ENCODE assay signal across 30 cellular contexts in the genomic region with DNA sequence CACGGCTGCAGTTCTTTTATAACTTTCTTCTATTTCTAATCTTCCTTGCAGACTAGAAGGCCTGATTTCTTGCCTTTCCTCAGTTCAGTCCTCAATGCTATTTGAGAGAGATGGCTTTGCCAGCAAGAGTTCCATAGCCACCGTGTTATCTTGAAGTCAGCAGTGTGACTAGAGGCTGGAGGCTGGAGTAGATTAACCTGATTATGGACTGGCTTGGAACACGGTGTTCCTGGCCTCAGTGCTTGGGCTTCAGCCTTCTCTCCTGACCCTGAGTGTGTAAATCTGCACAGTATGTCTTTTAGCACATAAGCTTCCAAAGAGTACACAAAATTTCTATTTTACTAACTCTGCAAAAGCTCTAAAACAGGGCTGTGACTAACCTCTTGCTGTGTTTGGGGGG.
"Had no signal": no experiment of that assay in that cellular context is flagged by ENCODE, and none has a peak within 500 bp of the region (broad histone marks: within the 10 kb centered on the region; RNA-seq: fewer than 3 reads in every experiment).

No MANE protein-coding gene starts in this region.

- H2AFZ ChIP-seq: neural progenitor cell had no signal

- DNase-seq: hypothalamus; immature natural killer cell; kidney; left colon; left lung; lower lobe of right lung; mammary epithelial cell; mesenchymal stem cell; naive B cell; natural killer cell; occipital lobe; right lobe of liver; stimulated activated CD4-positive, alpha-beta T cell treated with anti-CD3 and anti-CD28 coated beads, Interleukin-1b, Interleukin-23, amount 100 ng/mL, for 48 hours; stimulated activated CD4-positive, alpha-beta T cell treated with anti-CD3 and anti-CD28 coated beads, Interleukin-2, amount 100 ng/mL, for 48 hours; stimulated activated CD4-positive, alpha-beta T cell treated with anti-CD3 and anti-CD28 coated beads, Interleukin-4, amount 100 ng/mL, for 4 hours; stimulated activated CD8-positive, alpha-beta memory T cell treated with anti-CD3 and anti-CD28 coated beads, Interleukin-4, amount 100 ng/mL, for 48 hours; stimulated activated naive CD4-positive, alpha-beta T cell treated with Interleukin-2 at 50 U/mL for 16 hours; stimulated activated naive CD8-positive, alpha-beta T cell treated with anti-CD3 and anti-CD28 coated beads, Interleukin-15, amount 100 ng/mL, for 72 hours; uterus had no signal

- H3K27me3 Mint-ChIP-seq: stimulated activated memory B cell treated with anti-CD40 and anti-IgM and Interleukin-4, amounts not matched to agents 10 μg/mL and 1 μg/mL and 100 μg/mL, for 72 hours had no signal

- H3K4me3 Mint-ChIP-seq: immature natural killer cell; mesothelial cell of epicardium; naive B cell; natural killer cell; nephron progenitor cell; neural progenitor cell; stimulated activated memory B cell treated with anti-CD40 and anti-IgM and Interleukin-4, amounts not matched to agents 10 μg/mL and 1 μg/mL and 100 μg/mL, for 72 hours; stimulated activated naive CD8-positive, alpha-beta T cell treated with anti-CD3 and anti-CD28 coated beads, Interleukin-15, amount 100 ng/mL, for 72 hours; type B pancreatic cell had no signal

- H3K9me3 ChIP-seq: left lung, lower lobe of right lung, neutrophil, right atrium auricular region, right lobe of liver, suprapubic skin, tibial nerve, uterus had no signal

- H3K27ac Mint-ChIP-seq: immature natural killer cell; mesothelial cell of epicardium; naive B cell; natural killer cell; nephron progenitor cell; neural progenitor cell; progenitor cell of endocrine pancreas; stimulated activated memory B cell treated with anti-CD40 and anti-IgM and Interleukin-4, amounts not matched to agents 10 μg/mL and 1 μg/mL and 100 μg/mL, for 72 hours; stimulated activated naive CD8-positive, alpha-beta T cell treated with anti-CD3 and anti-CD28 coated beads, Interleukin-15, amount 100 ng/mL, for 72 hours; type B pancreatic cell had no signal

- H3K36me3 ChIP-seq: left lung, lower lobe of right lung, neural progenitor cell, neutrophil, right atrium auricular region, right lobe of liver, suprapubic skin, tibial nerve, uterus had no signal

- H3K9me3 Mint-ChIP-seq: immature natural killer cell; mesothelial cell of epicardium; naive B cell; natural killer cell; nephron progenitor cell; neural progenitor cell; stimulated activated memory B cell treated with anti-CD40 and anti-IgM and Interleukin-4, amounts not matched to agents 10 μg/mL and 1 μg/mL and 100 μg/mL, for 72 hours; stimulated activated naive CD8-positive, alpha-beta T cell treated with anti-CD3 and anti-CD28 coated beads, Interleukin-15, amount 100 ng/mL, for 72 hours; type B pancreatic cell had no signal

- H3K4me2 ChIP-seq: neural progenitor cell, smooth muscle cell had no signal

- ATAC-seq: left colon; left lung; natural killer cell; right lobe of liver; stimulated activated memory B cell treated with anti-CD40 and anti-IgM and Interleukin-4, amounts not matched to agents 10 μg/mL and 1 μg/mL and 100 μg/mL, for 72 hours; stimulated activated naive CD8-positive, alpha-beta T cell treated with anti-CD3 and anti-CD28 coated beads, Interleukin-15, amount 100 ng/mL, for 72 hours had no signal

- H3K36me3 Mint-ChIP-seq: immature natural killer cell; mesothelial cell of epicardium; natural killer cell; neural progenitor cell; stimulated activated memory B cell treated with anti-CD40 and anti-IgM and Interleukin-4, amounts not matched to agents 10 μg/mL and 1 μg/mL and 100 μg/mL, for 72 hours; type B pancreatic cell had no signal

- H3K4me1 Mint-ChIP-seq: immature natural killer cell; naive B cell; natural killer cell; stimulated activated memory B cell treated with anti-CD40 and anti-IgM and Interleukin-4, amounts not matched to agents 10 μg/mL and 1 μg/mL and 100 μg/mL, for 72 hours; stimulated activated naive CD8-positive, alpha-beta T cell treated with anti-CD3 and anti-CD28 coated beads, Interleukin-15, amount 100 ng/mL, for 72 hours had no signal

- H3K9ac ChIP-seq: neural progenitor cell had no signal

- H3K4me3 ChIP-seq: left lung, lower lobe of right lung, neural progenitor cell, right atrium auricular region, right lobe of liver, smooth muscle cell, suprapubic skin, tibial nerve, uterus had no signal

- H3K4me1 ChIP-seq: left lung, lower lobe of right lung, right atrium auricular region, right lobe of liver, suprapubic skin, tibial nerve, uterus had no signal

- H3K27ac ChIP-seq: left lung, lower lobe of right lung, neural progenitor cell, neutrophil, right atrium auricular region, right lobe of liver, suprapubic skin, tibial nerve, uterus had no signal

- H3K27me3 ChIP-seq: left lung, right atrium auricular region, right lobe of liver, suprapubic skin, tibial nerve, uterus had no signal
